In genomic region chr3:58164199-58164879, GRCh38 we compare ENCODE assay signal across 10 cellular contexts. TPM values are rescaled to one million over a fixed set of nuclear protein-coding genes. Genes with fewer than 3 reads are reported as not detected.
DNase-seq lines count a peak whose midpoint lies in the region; ATAC-seq and TF ChIP-seq lines count a peak whose summit lies in the region.
"Had no signal": no experiment of that assay in that cellular context is flagged by ENCODE, and none has a peak within 500 bp of the region (broad histone marks: within the 10 kb centered on the region; RNA-seq: fewer than 3 reads in every experiment).

No MANE protein-coding gene starts in this region.

- no peaks in the 10 kb centered on the region for H3K9me3 ChIP-seq in PC-3 (ENCODE audit: low read length)
- no peaks in the 10 kb centered on the region for H3K9me3 ChIP-seq in smooth muscle cell (replicated peaks; ENCODE audit: low read depth)

- no peaks in the 10 kb centered on the region for H3K9me2 ChIP-seq in PC-3 (replicated peaks; ENCODE audit: low read length)

- H3K36me3 ChIP-seq in PC-3 (ENCODE audit: low read depth, low read length): peaks cover 93% of the 10 kb centered on the region
- peaks cover 34% of the 10 kb centered on the region for H3K36me3 ChIP-seq in rectal smooth muscle tissue (ENCODE audit: control insufficient read depth, insufficient read depth, low read length)
- peaks cover 9% of the 10 kb centered on the region for H3K36me3 ChIP-seq in smooth muscle cell (ENCODE audit: low read depth)

- 0 out of 2 replicates have a peak, but pooled peaks cover 11% of the 10 kb centered on the region for H3K79me2 ChIP-seq in PC-3 (ENCODE audit: low read length)
- no peaks in the 10 kb centered on the region for H3K79me2 ChIP-seq in smooth muscle cell (ENCODE audit: low read depth)

- TF ChIP-seq CTCF in PC-3 (conservative IDR thresholded peaks at IDR 0.05; ENCODE audit: low read depth, low read length) (no peak), smooth muscle cell (IDR thresholded peaks at IDR 0.05; ENCODE audit: borderline replicate concordance, insufficient read depth, poor library complexity, severe bottlenecking) (no peak)

- intact Hi-C loops in PC-3 (cut with micrococcal nuclease): loop anchor here (5.0 to 10.0 kb wide), 2 partner anchors 157 to 190 kb away; partner anchors contain the start of gene FLNB

- H2AFZ ChIP-seq in PC-3 (ENCODE audit: low read length) (no peak overlapping the region), smooth muscle cell (ENCODE audit: low read depth) (no peak overlapping the region)

- H4K20me1 ChIP-seq in PC-3 (ENCODE audit: low read length) (no peaks in the 10 kb centered on the region), smooth muscle cell (ENCODE audit: low read depth) (peaks cover 26% of the 10 kb centered on the region)

- WGBS in smooth muscle cell (ENCODE audit: low lambda C conversion rate): 93% methylated on average over 12 of the region's 12 CpGs

- BruUV-seq in PC-3 (replicated peaks; lab: Mats Ljungman, UMichigan): no TSS peak

- H3K27ac ChIP-seq in PC-3 (ENCODE audit: low read length): peak overlapping the region; percentile 92
- H3K27ac ChIP-seq in rectal smooth muscle tissue (ENCODE audit: low read depth, low read length): peak overlapping the region; percentile 87
- no peak overlapping the region for H3K27ac ChIP-seq in smooth muscle cell (ENCODE audit: low read depth)

- H3K9ac ChIP-seq in PC-3 (ENCODE audit: low read length) (peak overlapping the region; percentile 39), rectal smooth muscle tissue (ENCODE audit: low read length) (no peak overlapping the region), smooth muscle cell (ENCODE audit: low read depth) (no peak overlapping the region)

- ATAC-seq in PC-3 (peak; percentile 58), HG03280 (IDR thresholded peaks at IDR 0.05; ENCODE audit: unreplicated experiment) (no peak)

- peaks cover 8% of the 10 kb centered on the region for H3F3A ChIP-seq in PC-3 (ENCODE audit: low read length, unreplicated experiment)
- H3F3A ChIP-seq in smooth muscle cell (ENCODE audit: low read depth): peaks cover 16% of the 10 kb centered on the region

- no peaks in the 10 kb centered on the region for H3K27me3 ChIP-seq in PC-3 (ENCODE audit: low read length)
- no peaks in the 10 kb centered on the region for H3K27me3 ChIP-seq in rectal smooth muscle tissue (ENCODE audit: control insufficient read depth, insufficient read depth, low read length)
- H3K27me3 ChIP-seq in smooth muscle cell (ENCODE audit: low read depth): no peaks in the 10 kb centered on the region

- H3K4me2 ChIP-seq in PC-3 (ENCODE audit: low read length) (peak overlapping the region; percentile 39), smooth muscle cell (no peak overlapping the region)

- CTCF ChIA-PET in PC-3 (lab: Charles Lee): no interaction called here

- peak; percentile 31 for DNase-seq in EL
- peak; percentile 60 for DNase-seq in PC-3
- DNase-seq in glomerular visceral epithelial cell (ENCODE audit: extremely low spot score): peak; percentile 87
- no peak for DNase-seq in smooth muscle cell (lab: John Stamatoyannopoulos, UW; ENCODE audit: unreplicated experiment)
- no peak for DNase-seq in COLO829 (ENCODE audit: low spot score)
- DNase-seq in putamen (ENCODE audit: low spot score): no peak
- DNase-seq: activated naive CD8-positive, alpha-beta T cell treated with anti-CD3 and anti-CD28 coated beads, Interleukin-2, amount 10 ng/mL, durations not matched to agents 7 days and 5 days had no signal

- H3K4me1 ChIP-seq in PC-3 (ENCODE audit: insufficient read depth, low read length): peaks cover 50% of the 10 kb centered on the region
- H3K4me1 ChIP-seq in rectal smooth muscle tissue (ENCODE audit: control insufficient read depth, insufficient read depth, low read length): peaks cover 36% of the 10 kb centered on the region
- H3K4me1 ChIP-seq in smooth muscle cell (ENCODE audit: low read depth): peaks cover 6% of the 10 kb centered on the region

- no peak overlapping the region for H3K4me3 ChIP-seq in PC-3 (ENCODE audit: low read length)
- no peak overlapping the region for H3K4me3 ChIP-seq in rectal smooth muscle tissue (ENCODE audit: low read length)
- no peak overlapping the region for H3K4me3 ChIP-seq in smooth muscle cell

- POLR2A ChIA-PET in PC-3 (lab: Charles Lee; ENCODE audit: unreplicated experiment): no interaction called here

RNA-seq across cellular contexts. Expression of gene DNASE1L3, which starts 46.4 kb away (rescaled TPM):
- total RNA-seq in PC-3 (2014; rRNA removed): 0.36 and 0.63 TPM in 2 replicates
- 0.63 TPM in 1 of 2 replicates, not detected in the other for total RNA-seq in smooth muscle cell
- 1.1 and 2.0 TPM in 2 replicates for polyA plus RNA-seq in smooth muscle cell
- total RNA-seq: activated naive CD8-positive, alpha-beta T cell treated with anti-CD3 and anti-CD28 coated beads, Interleukin-2, amount 10 ng/mL, durations not matched to agents 7 days and 5 days; kidney epithelial cell had no signal

Comparison
In these comparisons a context has a peak if more than half of its experiments do, and no peak if none do; other contexts are left out.
1. DNase-seq: peak in EL (single experiment), PC-3 (single experiment) and glomerular visceral epithelial cell (single experiment); none in smooth muscle cell (single experiment), COLO829 (single experiment) and putamen (single experiment).